8 cellular contexts compared by ENCODE assay signal in the genomic region with DNA sequence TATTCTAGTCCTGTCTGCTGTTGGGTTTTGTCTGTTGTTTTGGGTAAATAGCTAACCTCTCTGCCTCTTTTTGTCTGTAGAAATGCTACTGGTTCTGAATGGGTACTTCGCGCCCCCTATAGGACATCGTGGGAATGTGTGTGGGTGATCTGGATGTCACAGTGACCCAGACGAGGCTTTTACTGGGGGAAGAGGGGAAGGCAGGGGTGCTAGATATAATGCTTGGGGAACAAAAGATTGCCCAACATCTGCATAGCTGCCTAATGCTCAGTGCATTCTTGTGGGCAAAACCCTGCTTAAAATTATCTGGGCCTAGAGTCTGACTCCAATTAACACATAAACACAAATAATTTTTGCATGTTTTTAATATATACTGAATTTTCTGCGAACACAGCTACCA.
DNase-seq lines count a peak whose midpoint lies in the region; ATAC-seq and TF ChIP-seq lines count a peak whose summit lies in the region.

No MANE protein-coding gene starts in this region.

- H3K9ac ChIP-seq in DND-41 (ENCODE audit: low read depth, low read length) = no peak overlapping the region

- no CpG with 5 or more reads among the region's 5 CpGs for WGBS in iPS DF 6.9 (ENCODE audit: insufficient coverage, insufficient read length)

- no peaks in the 10 kb centered on the region for H3K9me3 Mint-ChIP-seq in T-helper 1 cell treated with Interleukin-12 subunit alpha and Interleukin-12 subunit beta and Interleukin-4 antibody, amounts not matched to agents 30 μg/mL and 1 μg/mL, for 36 hours

- peaks cover 4% of the 10 kb centered on the region for H3K36me3 Mint-ChIP-seq in T-helper 1 cell treated with Interleukin-12 subunit alpha and Interleukin-12 subunit beta and Interleukin-4 antibody, amounts not matched to agents 30 μg/mL and 1 μg/mL, for 36 hours (ENCODE audit: low read depth)

- no peak overlapping the region for H3K4me2 ChIP-seq in DND-41 (ENCODE audit: insufficient read depth, low read length)

- peaks cover 19% of the 10 kb centered on the region for H3K4me1 ChIP-seq in DND-41 (ENCODE audit: insufficient read depth, low read length)
- H3K4me1 ChIP-seq in iPS DF 6.9 (ENCODE audit: control insufficient read depth, insufficient read depth, low read length) = no peaks in the 10 kb centered on the region

- H3K4me3 ChIP-seq in DND-41 (ENCODE audit: low read depth in 1 of 2, low read length in 2 of 2) (no peak overlapping the region), iPS DF 6.9 (ENCODE audit: low read length) (no peak overlapping the region)

- peak; percentile 54; the same call in 2 of the 3 replicates for ATAC-seq in DND-41 (ENCODE audit: insufficient read depth, low read depth)

- no peaks in the 10 kb centered on the region for H3K27me3 ChIP-seq in DND-41 (ENCODE audit: insufficient read depth, low read length, poor library complexity)
- H3K27me3 ChIP-seq in iPS DF 6.9 (ENCODE audit: control insufficient read depth, insufficient read depth, low read length) = no peaks in the 10 kb centered on the region

- peaks cover 54% of the 10 kb centered on the region for H3K4me1 Mint-ChIP-seq in T-helper 1 cell treated with Interleukin-12 subunit alpha and Interleukin-12 subunit beta and Interleukin-4 antibody, amounts not matched to agents 30 μg/mL and 1 μg/mL, for 36 hours (ENCODE audit: low read depth)

- peaks cover 10% of the 10 kb centered on the region for H3K79me2 ChIP-seq in DND-41 (ENCODE audit: insufficient read depth, low read length)

- peak; percentile 79 for TF ChIP-seq CTCF in DND-41 (IDR thresholded peaks at IDR 0.05; ENCODE audit: borderline replicate concordance, extremely low read depth, low read length, poor library complexity, severe bottlenecking)

- no peak overlapping the region for H2AFZ ChIP-seq in DND-41 (ENCODE audit: low read depth, low read length)

- H3K27ac ChIP-seq in DND-41 (ENCODE audit: low read length) (no peak overlapping the region), iPS DF 6.9 (ENCODE audit: low read length) (no peak overlapping the region)

- H3K4me3 Mint-ChIP-seq in T-helper 1 cell treated with Interleukin-12 subunit alpha and Interleukin-12 subunit beta and Interleukin-4 antibody, amounts not matched to agents 30 μg/mL and 1 μg/mL, for 36 hours = no peak overlapping the region

- no peaks in the 10 kb centered on the region for H3K27me3 Mint-ChIP-seq in T-helper 1 cell treated with Interleukin-12 subunit alpha and Interleukin-12 subunit beta and Interleukin-4 antibody, amounts not matched to agents 30 μg/mL and 1 μg/mL, for 36 hours (ENCODE audit: low read depth)

- H3K36me3 ChIP-seq in DND-41 (ENCODE audit: insufficient read depth, low read length) (no peaks in the 10 kb centered on the region), iPS DF 6.9 (ENCODE audit: control insufficient read depth, insufficient read depth, low read length) (no peaks in the 10 kb centered on the region)

- peak; percentile 63 for DNase-seq in DND-41
- DNase-seq in HCEC 1CT = peak; percentile 73
- DNase-seq in NCI-H1436 (lab: John Stamatoyannopoulos, UW) = peak; percentile 24
- peak; percentile 58 for DNase-seq in amniotic epithelial cell (ENCODE audit: low read depth)
- peak; percentile 43 for DNase-seq in iPS DF 6.9 (ENCODE audit: low read depth, low spot score)
- DNase-seq in stimulated activated CD4-positive, alpha-beta T cell treated with anti-CD3 and anti-CD28 coated beads, Interleukin-15, amount 100 ng/mL, for 48 hours (ENCODE audit: low read depth in 2 of 2) = peak; percentile 41 to 51
- no peak for DNase-seq in middle frontal gyrus (ENCODE audit: extremely low spot score, low spot score)

- peak overlapping the region; percentile 46 for H3K27ac Mint-ChIP-seq in T-helper 1 cell treated with Interleukin-12 subunit alpha and Interleukin-12 subunit beta and Interleukin-4 antibody, amounts not matched to agents 30 μg/mL and 1 μg/mL, for 36 hours

- H3K9me3 ChIP-seq in DND-41 (ENCODE audit: insufficient read depth, low read length, severe bottlenecking) = no peaks in the 10 kb centered on the region
- H3K9me3 ChIP-seq in iPS DF 6.9 (ENCODE audit: control insufficient read depth, insufficient read depth, low read length) = no peaks in the 10 kb centered on the region

- peaks cover 12% of the 10 kb centered on the region; the same call in 1 of the 2 replicates for H4K20me1 ChIP-seq in DND-41 (ENCODE audit: insufficient read depth, low read length)
